18 cellular contexts compared by ENCODE assay signal in the genomic region with DNA sequence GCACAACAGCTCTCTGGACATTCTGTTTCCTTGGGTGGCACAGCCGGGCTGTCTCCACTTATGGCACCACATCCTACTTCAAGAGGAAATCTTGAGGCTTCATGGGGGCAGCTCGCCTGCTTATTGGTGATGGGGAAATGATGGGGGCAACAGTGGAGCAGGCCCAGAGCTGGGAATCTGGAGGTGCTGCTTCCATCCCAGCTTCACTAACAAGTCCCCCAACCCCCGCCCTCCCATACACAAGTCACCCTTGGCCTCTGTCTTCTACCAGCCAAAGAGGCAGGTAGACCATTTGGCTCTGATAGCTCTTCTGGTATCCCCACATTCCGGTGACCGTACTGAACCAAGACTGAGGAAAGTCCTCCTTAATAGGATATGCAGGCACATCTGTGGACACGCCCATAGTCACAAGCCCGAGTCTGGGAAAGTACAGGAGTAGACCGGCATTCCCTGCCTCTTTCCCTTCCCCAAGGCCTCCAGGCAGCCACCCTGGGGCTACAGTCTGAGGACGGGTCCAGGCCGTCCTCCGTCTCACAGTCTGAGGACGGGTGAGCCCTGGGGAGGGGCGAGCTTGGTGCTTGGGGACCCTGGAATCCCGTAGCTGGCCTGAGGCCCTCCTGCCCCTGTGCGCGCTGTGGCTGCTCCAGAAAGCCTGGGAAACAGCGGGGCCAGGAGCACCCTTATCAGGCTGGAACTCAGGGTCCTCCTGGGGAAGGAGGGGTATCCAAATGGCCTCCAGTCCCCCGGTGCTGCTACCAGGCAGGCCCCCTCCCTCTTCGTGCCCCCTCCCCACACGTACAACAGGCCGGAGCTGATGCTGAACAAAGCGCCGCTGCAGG.
"Had no signal": no experiment of that assay in that cellular context is flagged by ENCODE, and none has a peak within 500 bp of the region (broad histone marks: within the 10 kb centered on the region; RNA-seq: fewer than 3 reads in every experiment).

No MANE protein-coding gene starts in this region.

- H3K4me3 ChIP-seq: breast epithelium, esophagus squamous epithelium, hepatocyte, suprapubic skin, transverse colon, uterus had no signal

- H3K27me3 ChIP-seq: breast epithelium, hepatocyte, suprapubic skin, uterus had no signal

- H3K9me3 ChIP-seq: breast epithelium, esophagus squamous epithelium, suprapubic skin, transverse colon, uterus had no signal

- H3K4me1 ChIP-seq: breast epithelium had no signal

- DNase-seq: activated CD4-positive, alpha-beta T cell treated with anti-CD3 and anti-CD28 coated beads, Interleukin-2, amount 50 U/mL, for 1 hour; activated CD4-positive, CD25-positive, alpha-beta regulatory T cell treated with anti-CD3 and anti-CD28 coated beads, Interleukin-2, amount 50 U/mL, for 72 hours; activated CD8-positive, alpha-beta memory T cell treated with anti-CD3 and anti-CD28 coated beads for 24 hours; activated CD8-positive, alpha-beta memory T cell treated with anti-CD3 and anti-CD28 coated beads, Interleukin-2, amount 50 U/mL, for 48 hours; activated effector memory CD4-positive, alpha-beta T cell treated with anti-CD3 and anti-CD28 coated beads, Interleukin-2, amount 50 U/mL, for 16 hours; activated naive CD4-positive, alpha-beta T cell treated with anti-CD3 and anti-CD28 coated beads, Interleukin-2, amount 50 U/mL, for 16 hours; activated T-cell treated with anti-CD3 and anti-CD28 coated beads, Interleukin-2, amount 50 U/mL, for 48 hours; effector memory CD4-positive, alpha-beta T cell; esophagus squamous epithelium; midbrain; occipital lobe; stimulated activated CD4-positive, alpha-beta T cell treated with anti-CD3 and anti-CD28 coated beads, Interleukin-2, amount 100 ng/mL, for 24 hours; transverse colon; uterus had no signal

- H3K27ac ChIP-seq: breast epithelium, esophagus squamous epithelium, hepatocyte, suprapubic skin, transverse colon, uterus, VCaP had no signal

- H3K36me3 ChIP-seq: breast epithelium, esophagus squamous epithelium, suprapubic skin, transverse colon, uterus had no signal
